Comparison of ENCODE assay signal across 22 cellular contexts in the genomic region with DNA sequence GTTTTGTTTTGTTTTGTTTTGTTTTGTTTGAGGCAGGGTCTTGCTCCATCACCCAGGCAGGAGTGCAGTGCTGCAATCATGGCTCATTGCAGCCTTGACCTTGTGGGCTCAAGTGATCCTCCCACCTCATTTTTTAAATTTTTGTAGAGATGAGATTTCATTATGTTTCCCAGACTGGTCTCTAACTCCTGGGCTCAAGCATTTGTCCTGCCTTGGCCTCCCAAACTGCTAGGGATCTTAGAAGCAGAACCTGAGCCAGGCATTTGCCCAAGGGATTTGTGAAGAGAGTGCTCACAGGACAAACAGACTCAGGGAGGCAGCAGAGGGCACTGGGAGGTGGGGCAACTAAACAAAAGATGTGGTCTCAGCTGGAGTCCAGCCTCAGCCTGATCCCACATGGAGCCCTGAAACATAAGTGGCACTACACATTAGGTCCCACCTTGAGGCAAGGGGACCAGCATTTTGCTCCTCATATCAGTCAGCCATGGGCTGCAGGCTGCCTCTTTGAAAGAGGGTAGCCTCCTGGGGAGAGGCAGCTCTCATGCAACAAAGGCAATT.
A peak's percentile ranks its signal among the peaks of the same experiment; 100 is the strongest.
DNase-seq lines count a peak whose midpoint lies in the region; ATAC-seq and TF ChIP-seq lines count a peak whose summit lies in the region.
"Had no signal": no experiment of that assay in that cellular context is flagged by ENCODE, and none has a peak within 500 bp of the region (broad histone marks: within the 10 kb centered on the region; RNA-seq: fewer than 3 reads in every experiment).

No MANE protein-coding gene starts in this region.

- DNase-seq in A673 (ENCODE audit: low spot score) (no peak), LHCN-M2 (ENCODE audit: low read depth) (peak; percentile 35), RPMI7951 (ENCODE audit: low read depth) (peak; percentile 48), iPS-NIHi7 (ENCODE audit: extremely low spot score) (peak; percentile 59), spleen (no peak)
- no peak for DNase-seq in activated CD4-positive, alpha-beta memory T cell treated with anti-CD3 and anti-CD28 coated beads, Interleukin-2, amount 10 ng/mL, durations not matched to agents 7 days and 5 days
- no peak for DNase-seq in stimulated activated CD4-positive, alpha-beta T cell treated with anti-CD3 and anti-CD28 coated beads, Interleukin-4, amount 100 ng/mL, for 4 hours
- DNase-seq: activated CD4-positive, alpha-beta T cell treated with anti-CD3 and anti-CD28 coated beads, Interleukin-2, amount 50 U/mL, for 48 hours; activated naive CD4-positive, alpha-beta T cell treated with anti-CD3 and anti-CD28 coated beads, Interleukin-2, amount 10 ng/mL, durations not matched to agents 7 days and 5 days; activated T-cell treated with anti-CD3 and anti-CD28 coated beads, Interleukin-2, amount 50 U/mL, for 24 hours; foreskin keratinocyte; hippocampal formation; mesenchymal stem cell; MV-4-11; NCI-H2081; SK-N-SH had no signal

- H3K4me1 ChIP-seq in A673 (ENCODE audit: insufficient read depth, low read length, poor library complexity, severe bottlenecking) (peaks cover 6% of the 10 kb centered on the region), spleen (no peaks in the 10 kb centered on the region)
- H3K4me1 ChIP-seq: A549; BLaER1 treated with 17β-estradiol and CSF1 and Interleukin-3, amounts not matched to agents 10 nM and 100 nM; foreskin keratinocyte had no signal

- H3K27ac ChIP-seq in A673 (ENCODE audit: low read depth, low read length, poor library complexity, severe bottlenecking) (no peak overlapping the region), spleen (no peak overlapping the region)
- H3K27ac ChIP-seq: A549; BLaER1 treated with 17β-estradiol and CSF1 and Interleukin-3, amounts not matched to agents 10 nM and 100 nM; foreskin keratinocyte had no signal

- no peak overlapping the region for H3K27ac Mint-ChIP-seq in activated CD4-positive, alpha-beta memory T cell treated with anti-CD3 and anti-CD28 coated beads, Interleukin-2, amount 10 ng/mL, durations not matched to agents 7 days and 5 days
- H3K27ac Mint-ChIP-seq: activated naive CD4-positive, alpha-beta T cell treated with anti-CD3 and anti-CD28 coated beads, Interleukin-2, amount 10 ng/mL, durations not matched to agents 7 days and 5 days; activated T-cell treated with anti-CD3 and anti-CD28 coated beads, Interleukin-2, amount 50 U/mL, for 24 hours; natural killer cell treated with Interleukin-12 subunit alpha and Interleukin-12 subunit beta and Interleukin-15 and Interleukin-18, amount 100 ng/mL, for 72 hours; T-helper 2 cell treated with Interferon-gamma antibody and Interleukin-4, amounts not matched to agents 5 μg/mL and 100 μg/mL, for 36 hours had no signal

- H3K36me3 Mint-ChIP-seq in activated CD4-positive, alpha-beta memory T cell treated with anti-CD3 and anti-CD28 coated beads, Interleukin-2, amount 10 ng/mL, durations not matched to agents 7 days and 5 days (ENCODE audit: low read depth), result no peaks in the 10 kb centered on the region
- H3K36me3 Mint-ChIP-seq: activated naive CD4-positive, alpha-beta T cell treated with anti-CD3 and anti-CD28 coated beads, Interleukin-2, amount 10 ng/mL, durations not matched to agents 7 days and 5 days; natural killer cell treated with Interleukin-12 subunit alpha and Interleukin-12 subunit beta and Interleukin-15 and Interleukin-18, amount 100 ng/mL, for 72 hours had no signal

- intact Hi-C loops in A673 (cut with micrococcal nuclease; ENCODE audit: unreplicated experiment) (no loop called here), spleen (cut with DNase I; ENCODE audit: low total_unique reads) (no loop called here)

- no peaks in the 10 kb centered on the region for H3K36me3 ChIP-seq in A673 (ENCODE audit: insufficient read depth, low read length, poor library complexity, severe bottlenecking)
- no peaks in the 10 kb centered on the region for H3K36me3 ChIP-seq in spleen
- H3K36me3 ChIP-seq: BLaER1 treated with 17β-estradiol and CSF1 and Interleukin-3, amounts not matched to agents 10 nM and 100 nM had no signal

- H3K4me1 Mint-ChIP-seq in activated CD4-positive, alpha-beta memory T cell treated with anti-CD3 and anti-CD28 coated beads, Interleukin-2, amount 10 ng/mL, durations not matched to agents 7 days and 5 days, result no peaks in the 10 kb centered on the region
- H3K4me1 Mint-ChIP-seq: activated naive CD4-positive, alpha-beta T cell treated with anti-CD3 and anti-CD28 coated beads, Interleukin-2, amount 10 ng/mL, durations not matched to agents 7 days and 5 days had no signal

- BruUV-seq in A673 (replicated peaks; lab: Mats Ljungman, UMichigan), result no TSS peak

- no peak for TF ChIP-seq POLR2A in spleen (IDR thresholded peaks at IDR 0.05)

- no peak overlapping the region for H3K4me3 Mint-ChIP-seq in activated CD4-positive, alpha-beta memory T cell treated with anti-CD3 and anti-CD28 coated beads, Interleukin-2, amount 10 ng/mL, durations not matched to agents 7 days and 5 days
- H3K4me3 Mint-ChIP-seq: activated naive CD4-positive, alpha-beta T cell treated with anti-CD3 and anti-CD28 coated beads, Interleukin-2, amount 10 ng/mL, durations not matched to agents 7 days and 5 days; activated T-cell treated with anti-CD3 and anti-CD28 coated beads, Interleukin-2, amount 50 U/mL, for 24 hours; natural killer cell treated with Interleukin-12 subunit alpha and Interleukin-12 subunit beta and Interleukin-15 and Interleukin-18, amount 100 ng/mL, for 72 hours; T-helper 2 cell treated with Interferon-gamma antibody and Interleukin-4, amounts not matched to agents 5 μg/mL and 100 μg/mL, for 36 hours had no signal

- CTCF ChIA-PET in A673 (lab: Charles Lee), result no interaction called here
- CTCF ChIA-PET in activated CD4-positive, alpha-beta memory T cell treated with anti-CD3 and anti-CD28 coated beads, Interleukin-2, amount 10 ng/mL, durations not matched to agents 7 days and 5 days (lab: Charles Lee), result no interaction called here

- H3K9me3 ChIP-seq in A673 (ENCODE audit: low read depth, low read length, poor library complexity, severe bottlenecking) (no peaks in the 10 kb centered on the region), spleen (no peaks in the 10 kb centered on the region)
- H3K9me3 ChIP-seq: SK-N-SH had no signal

- no peaks in the 10 kb centered on the region for H3K27me3 ChIP-seq in A673 (replicated peaks; ENCODE audit: insufficient read depth, low read depth, low read length, poor library complexity)
- H3K27me3 ChIP-seq in spleen (replicated peaks in 1 of 7), result peaks cover 0 to 11% (median 0%) of the 10 kb centered on the region in 7 donors
- H3K27me3 ChIP-seq: BLaER1 treated with 17β-estradiol and CSF1 and Interleukin-3, amounts not matched to agents 10 nM and 100 nM; foreskin keratinocyte had no signal

- no peaks in the 10 kb centered on the region for H3K9me3 Mint-ChIP-seq in activated CD4-positive, alpha-beta memory T cell treated with anti-CD3 and anti-CD28 coated beads, Interleukin-2, amount 10 ng/mL, durations not matched to agents 7 days and 5 days
- H3K9me3 Mint-ChIP-seq: activated naive CD4-positive, alpha-beta T cell treated with anti-CD3 and anti-CD28 coated beads, Interleukin-2, amount 10 ng/mL, durations not matched to agents 7 days and 5 days; activated T-cell treated with anti-CD3 and anti-CD28 coated beads, Interleukin-2, amount 50 U/mL, for 24 hours; natural killer cell treated with Interleukin-12 subunit alpha and Interleukin-12 subunit beta and Interleukin-15 and Interleukin-18, amount 100 ng/mL, for 72 hours; T-helper 2 cell treated with Interferon-gamma antibody and Interleukin-4, amounts not matched to agents 5 μg/mL and 100 μg/mL, for 36 hours had no signal

- POLR2A ChIA-PET in A673 (lab: Charles Lee; ENCODE audit: low non-redundant PET), result no interaction called here
- POLR2A ChIA-PET in activated CD4-positive, alpha-beta memory T cell treated with anti-CD3 and anti-CD28 coated beads, Interleukin-2, amount 10 ng/mL, durations not matched to agents 7 days and 5 days (lab: Charles Lee), result no interaction called here

- no peak overlapping the region for H3K4me3 ChIP-seq in A673 (ENCODE audit: low read depth, low read length, poor library complexity, severe bottlenecking)
- H3K4me3 ChIP-seq in spleen, result no peak overlapping the region
- H3K4me3 ChIP-seq: A549; BLaER1 treated with 17β-estradiol and CSF1 and Interleukin-3, amounts not matched to agents 10 nM and 100 nM; GM12878 had no signal

- TF ChIP-seq CTCF in A673 (conservative IDR thresholded peaks at IDR 0.05; ENCODE audit: low read depth, low read length) (0 out of 2 replicates have a peak, but pooled peaks have one; percentile 16), spleen (IDR thresholded peaks at IDR 0.05 in 8 of 11, conservative IDR thresholded peaks at IDR 0.05 in 3 of 11) (no peak)

- ATAC-seq in HG03280 (IDR thresholded peaks at IDR 0.05; ENCODE audit: unreplicated experiment), result no peak
- ATAC-seq: A549; foreskin keratinocyte; GM12878; natural killer cell treated with Interleukin-12 subunit alpha and Interleukin-12 subunit beta and Interleukin-15 and Interleukin-18, amount 100 ng/mL, for 72 hours had no signal

- H3K27me3 Mint-ChIP-seq in activated CD4-positive, alpha-beta memory T cell treated with anti-CD3 and anti-CD28 coated beads, Interleukin-2, amount 10 ng/mL, durations not matched to agents 7 days and 5 days, result no peaks in the 10 kb centered on the region
- H3K27me3 Mint-ChIP-seq: activated naive CD4-positive, alpha-beta T cell treated with anti-CD3 and anti-CD28 coated beads, Interleukin-2, amount 10 ng/mL, durations not matched to agents 7 days and 5 days had no signal

Comparison
In these comparisons a context has a peak if more than half of its experiments do, and no peak if none do; other contexts are left out.
1. DNase-seq: peak in LHCN-M2 (single experiment), RPMI7951 (single experiment) and iPS-NIHi7 (single experiment); none in A673 (single experiment), spleen (single experiment), activated CD4-positive, alpha-beta memory T cell treated with anti-CD3 and anti-CD28 coated beads, Interleukin-2, amount 10 ng/mL, durations not matched to agents 7 days and 5 days (single experiment) and stimulated activated CD4-positive, alpha-beta T cell treated with anti-CD3 and anti-CD28 coated beads, Interleukin-4, amount 100 ng/mL, for 4 hours (0 of 2).